In genomic region chr19:38671654-38672053, GRCh38 we compare ENCODE assay signal across 12 cellular contexts. TPM values are rescaled to one million over a fixed set of nuclear protein-coding genes. Genes with fewer than 3 reads are reported as not detected.
DNase-seq lines count a peak whose midpoint lies in the region; ATAC-seq and TF ChIP-seq lines count a peak whose summit lies in the region.
"Had no signal": no experiment of that assay in that cellular context is flagged by ENCODE, and none has a peak within 500 bp of the region (broad histone marks: within the 10 kb centered on the region; RNA-seq: fewer than 3 reads in every experiment).

No MANE protein-coding gene starts in this region.

- peaks cover 5% of the 10 kb centered on the region; the same call in 1 of the 2 replicates for H3F3A ChIP-seq in Loucy (ENCODE audit: low read depth)

- H3K9me3 Mint-ChIP-seq in endodermal cell (no peaks in the 10 kb centered on the region), mesothelial cell of epicardium (no peaks in the 10 kb centered on the region)

- peak overlapping the region; percentile 62 for H3K4me3 ChIP-seq in Loucy (ENCODE audit: low read length, poor library complexity, severe bottlenecking)
- H3K4me3 ChIP-seq in endodermal cell (ENCODE audit: low read length): no peak overlapping the region
- no peak overlapping the region for H3K4me3 ChIP-seq in mucosa of descending colon

- TF ChIP-seq CTCF in Loucy (conservative IDR thresholded peaks at IDR 0.05; ENCODE audit: low read length) (no peak), endodermal cell (conservative IDR thresholded peaks at IDR 0.05) (no peak), mesothelial cell of epicardium (IDR thresholded peaks at IDR 0.05; ENCODE audit: unreplicated experiment) (no peak), mucosa of descending colon (IDR thresholded peaks at IDR 0.05) (no peak)

- peak overlapping the region; percentile 80 for H3K4me2 ChIP-seq in Loucy (ENCODE audit: low read depth, low read length, poor library complexity, severe bottlenecking)

- H3K36me3 Mint-ChIP-seq in endodermal cell (ENCODE audit: low read depth): peaks cover 12% of the 10 kb centered on the region
- peaks cover 2% of the 10 kb centered on the region for H3K36me3 Mint-ChIP-seq in mesothelial cell of epicardium

- H3K27me3 Mint-ChIP-seq in endodermal cell (ENCODE audit: insufficient read depth) (no peaks in the 10 kb centered on the region), mesothelial cell of epicardium (ENCODE audit: low read depth) (no peaks in the 10 kb centered on the region)

- ATAC-seq in mucosa of descending colon (no peak), HG03108 (IDR thresholded peaks at IDR 0.05; ENCODE audit: unreplicated experiment) (no peak)
- ATAC-seq: activated CD4-positive, alpha-beta T cell treated with anti-CD3 and anti-CD28 coated beads for 36 hours had no signal

- H2AFZ ChIP-seq in Loucy (ENCODE audit: low read length): no peak overlapping the region

- H4K20me1 ChIP-seq in Loucy (ENCODE audit: insufficient read depth, low read length, poor library complexity, severe bottlenecking): peaks cover 14% of the 10 kb centered on the region

- H3K27ac Mint-ChIP-seq in endodermal cell: peak overlapping the region; percentile 49
- peak overlapping the region; percentile 92 for H3K27ac Mint-ChIP-seq in mesothelial cell of epicardium
- H3K27ac Mint-ChIP-seq: activated CD4-positive, alpha-beta T cell treated with anti-CD3 and anti-CD28 coated beads for 36 hours had no signal

- DNase-seq in endodermal cell: no peak
- DNase-seq in mesothelial cell of epicardium (ENCODE audit: low spot score in 2 of 2, unreplicated experiment in 2 of 2): no peak
- no peak for DNase-seq in substantia nigra (lab: John Stamatoyannopoulos, UW)
- no peak for DNase-seq in mucosa of descending colon
- DNase-seq in NOMO-1 (lab: John Stamatoyannopoulos, UW; ENCODE audit: unreplicated experiment in 2 of 2): no peak
- no peak for DNase-seq in NCI-H510A (lab: John Stamatoyannopoulos, UW)
- DNase-seq: activated CD4-positive, alpha-beta T cell treated with anti-CD3 and anti-CD28 coated beads for 36 hours; activated naive CD4-positive, alpha-beta T cell treated with Interleukin-2 at 50 U/mL for 16 hours; NCI-H2081 treated with DMSO at 0.1 percent for 48 hours had no signal

- H3K9me2 ChIP-seq in Loucy (replicated peaks; ENCODE audit: low read depth, low read length): no peaks in the 10 kb centered on the region

- H3K27ac ChIP-seq in endodermal cell (ENCODE audit: low read depth, low read length) (no peak overlapping the region), substantia nigra (ENCODE audit: low read depth, low read length, poor library complexity, severe bottlenecking) (peak overlapping the region; percentile 27)

- H3K4me1 ChIP-seq in Loucy (ENCODE audit: insufficient read depth, low read length, poor library complexity, severe bottlenecking): peaks cover 79% of the 10 kb centered on the region
- peaks cover 25% of the 10 kb centered on the region for H3K4me1 ChIP-seq in endodermal cell (ENCODE audit: control insufficient read depth, insufficient read depth, low read length)
- peaks cover 82% of the 10 kb centered on the region for H3K4me1 ChIP-seq in mucosa of descending colon (ENCODE audit: low read depth)

- peak overlapping the region; percentile 75 for H3K9ac ChIP-seq in Loucy (ENCODE audit: low read depth, low read length, poor library complexity, severe bottlenecking)
- H3K9ac ChIP-seq in endodermal cell (ENCODE audit: extremely low read depth, low read length, poor library complexity, severe bottlenecking): no peak overlapping the region

- H3K27me3 ChIP-seq in Loucy (ENCODE audit: insufficient read depth, low read length, poor library complexity, severe bottlenecking) (no peaks in the 10 kb centered on the region), endodermal cell (ENCODE audit: control insufficient read depth, insufficient read depth, low read length, poor library complexity, severe bottlenecking) (no peaks in the 10 kb centered on the region)

- peaks cover 74% of the 10 kb centered on the region for H3K4me1 Mint-ChIP-seq in endodermal cell
- peaks cover 76% of the 10 kb centered on the region for H3K4me1 Mint-ChIP-seq in mesothelial cell of epicardium

- peaks cover 7% of the 10 kb centered on the region; the same call in 1 of the 2 replicates for H3K36me3 ChIP-seq in Loucy (ENCODE audit: insufficient read depth, low read length)
- H3K36me3 ChIP-seq in endodermal cell (ENCODE audit: control insufficient read depth, insufficient read depth, low read length): peaks cover 31% of the 10 kb centered on the region
- H3K36me3 ChIP-seq in mucosa of descending colon (ENCODE audit: low read depth): no peaks in the 10 kb centered on the region

- H3K4me3 Mint-ChIP-seq in endodermal cell (no peak overlapping the region), mesothelial cell of epicardium (no peak overlapping the region)
- H3K4me3 Mint-ChIP-seq: activated CD4-positive, alpha-beta T cell treated with anti-CD3 and anti-CD28 coated beads for 36 hours had no signal

- H3K9me3 ChIP-seq in Loucy (ENCODE audit: insufficient read depth, low read depth, low read length) (no peaks in the 10 kb centered on the region), endodermal cell (ENCODE audit: control insufficient read depth, low read length) (no peaks in the 10 kb centered on the region), mucosa of descending colon (no peaks in the 10 kb centered on the region)

- intact Hi-C loops in mucosa of descending colon (cut with DNase I, micrococcal nuclease): no loop called here

- WGBS in endodermal cell (ENCODE audit: insufficient coverage in 1 of 2, insufficient read length in 1 of 2), 2 experiments: 79 to 93% methylated on average over 3 to 4 of the region's 4 CpGs

- H3K79me2 ChIP-seq in Loucy (ENCODE audit: insufficient read depth, low read length): peaks cover 96% of the 10 kb centered on the region

RNA-seq across cellular contexts. Expression of gene ACTN4, which starts 24.2 kb away (rescaled TPM):
- total RNA-seq in endodermal cell (100 to 1,000 TPM; 378 to 437 TPM), mesothelial cell of epicardium (452 to 469 TPM (median 460 TPM) in 3 replicates), mucosa of descending colon (1,000 to 10,000 TPM in 2 of 3 donors, 100 to 1,000 TPM in 1; 566 to 1,080 (median 1,014) TPM)
- polyA plus RNA-seq in endodermal cell (2013, experiment 1 of 2): 322 TPM
- 298 TPM for polyA plus RNA-seq in endodermal cell (2013, experiment 2 of 2)

RNA-seq across cellular contexts. Expression of gene EIF3K, which starts 52.7 kb away (rescaled TPM):
- total RNA-seq in endodermal cell (100 to 1,000 TPM; 303 to 334 TPM), mesothelial cell of epicardium (198 to 213 TPM (median 201 TPM) in 3 replicates), mucosa of descending colon (100 to 1,000 TPM; 338 to 393 (median 350) TPM)
- 248 TPM for polyA plus RNA-seq in endodermal cell (2013, experiment 1 of 2)
- 218 TPM for polyA plus RNA-seq in endodermal cell (2013, experiment 2 of 2)

RNA-seq across cellular contexts. Expression of gene MAP4K1, which starts 53.9 kb away (rescaled TPM):
- 10 to 100 TPM; 12.3 to 17.8 TPM for total RNA-seq in endodermal cell
- 3.8 TPM for polyA plus RNA-seq in endodermal cell (2013, experiment 1 of 2)
- 5.5 TPM for polyA plus RNA-seq in endodermal cell (2013, experiment 2 of 2)
- total RNA-seq in mesothelial cell of epicardium: 3.9 to 5.6 TPM (median 4.9 TPM) in 3 replicates
- total RNA-seq in mucosa of descending colon: 10 to 100 TPM in 1 of 3 donors, 1 to 10 TPM in 2; 6.9 to 10.6 (median 7.4) TPM
- total RNA-seq: RPMI7951 had no signal
